In the genomic region with DNA sequence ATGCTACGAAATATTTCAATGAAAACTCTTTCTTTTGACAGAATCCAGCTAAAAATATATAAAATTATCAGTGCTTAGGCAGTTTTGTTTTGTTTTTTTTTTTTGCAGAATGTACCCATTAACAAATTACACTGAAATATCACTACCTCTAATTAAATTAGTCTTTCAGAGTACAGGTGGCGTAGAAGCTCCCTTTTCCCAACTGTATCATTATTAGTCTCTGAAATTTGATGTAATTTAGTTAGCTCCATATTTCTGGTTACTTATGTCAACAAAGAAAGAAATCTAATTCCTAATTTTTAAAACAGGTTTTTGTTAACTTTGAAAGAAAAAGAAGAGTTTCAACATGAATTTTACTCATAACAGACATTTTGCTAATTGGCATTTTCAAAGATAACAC, we compare ENCODE assay signal across 3 cellular contexts.
"Had no signal": no experiment of that assay in that cellular context is flagged by ENCODE, and none has a peak within 500 bp of the region (broad histone marks: within the 10 kb centered on the region; RNA-seq: fewer than 3 reads in every experiment).

No MANE protein-coding gene starts in this region.

- DNase-seq: GDM1, GF-D8 had no signal

- H3K4me3 ChIP-seq: GM12878 had no signal

- ATAC-seq: GM12878 had no signal
